8 cellular contexts compared by ENCODE assay signal in the genomic region with DNA sequence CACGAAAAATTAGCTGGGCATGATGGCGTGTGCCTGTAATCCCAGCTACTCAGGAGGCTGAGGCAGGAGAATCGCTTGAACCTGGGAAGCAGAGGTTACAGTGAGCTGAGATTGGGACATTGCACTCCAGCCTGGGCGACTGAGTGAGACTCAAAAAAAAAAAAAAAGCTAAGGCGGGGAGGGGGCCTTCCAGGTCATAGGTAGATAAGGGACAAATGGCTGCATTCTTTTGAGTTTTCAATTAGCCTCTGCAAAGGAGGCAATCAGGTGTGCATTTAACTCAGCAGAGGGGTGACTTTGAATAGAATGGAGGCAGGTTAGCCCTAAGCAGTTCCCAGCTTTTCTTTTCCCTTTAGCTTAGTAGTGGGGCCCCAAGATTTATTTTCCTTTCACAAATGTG. TPM values are rescaled to one million over a fixed set of nuclear protein-coding genes. Genes with fewer than 3 reads are reported as not detected.
DNase-seq lines count a peak whose midpoint lies in the region; ATAC-seq and TF ChIP-seq lines count a peak whose summit lies in the region.

No MANE protein-coding gene starts in this region.

- no peaks in the 10 kb centered on the region for H3K9me3 Mint-ChIP-seq in activated T-cell treated with anti-CD3 and anti-CD28 coated beads, Interleukin-2, amount 50 U/mL, for 72 hours
- peaks cover 3% of the 10 kb centered on the region for H3K9me3 Mint-ChIP-seq in activated naive CD8-positive, alpha-beta T cell treated with anti-CD3 and anti-CD28 coated beads for 36 hours

- intact Hi-C loops in lower lobe of right lung (cut with DNase I) (no loop called here), transverse colon (cut with DNase I; ENCODE audit: low total_unique reads) (no loop called here)

- TF ChIP-seq CTCF in lower lobe of right lung (IDR thresholded peaks at IDR 0.05) (no peak), transverse colon (IDR thresholded peaks at IDR 0.05) (no peak)

- TF ChIP-seq POLR2A in transverse colon (IDR thresholded peaks at IDR 0.05): no peak

- H3K36me3 ChIP-seq in lower lobe of right lung: no peaks in the 10 kb centered on the region
- no peaks in the 10 kb centered on the region for H3K36me3 ChIP-seq in transverse colon

- 52 to 72% methylated on average over 3 to 5 of the region's 5 CpGs for WGBS in transverse colon (ENCODE audit: low coverage in 1 of 2), 2 donors

- H3K27me3 ChIP-seq in lower lobe of right lung (ENCODE audit: low read depth) (no peaks in the 10 kb centered on the region), transverse colon (no peaks in the 10 kb centered on the region)

- H3K27ac Mint-ChIP-seq in activated T-cell treated with anti-CD3 and anti-CD28 coated beads, Interleukin-2, amount 50 U/mL, for 72 hours: no peak overlapping the region
- H3K27ac Mint-ChIP-seq in activated naive CD8-positive, alpha-beta T cell treated with anti-CD3 and anti-CD28 coated beads for 36 hours: no peak overlapping the region

- H3K4me3 ChIP-seq in lower lobe of right lung (peak overlapping the region; percentile 83), transverse colon (peak overlapping the region in 3 of 4 donors; percentile 86 to 95 (median 87))

- TF ChIP-seq EP300 in transverse colon (IDR thresholded peaks at IDR 0.05; ENCODE audit: low read depth): no peak

- no peak for ATAC-seq in activated T-cell treated with anti-CD3 and anti-CD28 coated beads, Interleukin-2, amount 50 U/mL, for 72 hours (replicated peaks in 1 of 2)
- ATAC-seq in lower lobe of right lung: no peak

- H3K27ac ChIP-seq in lower lobe of right lung (no peak overlapping the region), transverse colon (no peak overlapping the region)

- H3K4me1 ChIP-seq in lower lobe of right lung: peaks cover 15% of the 10 kb centered on the region
- peaks cover 0 to 22% (median 17%) of the 10 kb centered on the region in 4 donors for H3K4me1 ChIP-seq in transverse colon

- peak overlapping the region; percentile 77 to 86 for H3K4me3 Mint-ChIP-seq in activated T-cell treated with anti-CD3 and anti-CD28 coated beads, Interleukin-2, amount 50 U/mL, for 72 hours
- H3K4me3 Mint-ChIP-seq in activated naive CD8-positive, alpha-beta T cell treated with anti-CD3 and anti-CD28 coated beads for 36 hours: peak overlapping the region; percentile 74

- H3K9me3 ChIP-seq in lower lobe of right lung (no peaks in the 10 kb centered on the region), transverse colon (no peaks in the 10 kb centered on the region)

- H3K36me3 Mint-ChIP-seq in activated T-cell treated with anti-CD3 and anti-CD28 coated beads, Interleukin-2, amount 50 U/mL, for 72 hours (ENCODE audit: insufficient read depth in 2 of 2): peaks cover 1 to 13% of the 10 kb centered on the region in 2 donors
- H3K36me3 Mint-ChIP-seq in activated naive CD8-positive, alpha-beta T cell treated with anti-CD3 and anti-CD28 coated beads for 36 hours: no peaks in the 10 kb centered on the region

- no peak for DNase-seq in activated T-cell treated with anti-CD3 and anti-CD28 coated beads, Interleukin-2, amount 50 U/mL, for 72 hours
- no peak for DNase-seq in activated T-cell treated with anti-CD3 and anti-CD28 coated beads, Interleukin-2, amount 50 U/mL, for 1 hour
- DNase-seq in activated naive CD8-positive, alpha-beta T cell treated with anti-CD3 and anti-CD28 coated beads for 36 hours: no peak
- DNase-seq in lower lobe of right lung: no peak
- DNase-seq in transverse colon: no peak
- no peak for DNase-seq in ACHN
- no peak for DNase-seq in putamen (ENCODE audit: low spot score)
- DNase-seq in NCI-H2227 treated with DMSO at 0.1 percent for 48 hours (lab: John Stamatoyannopoulos, UW): no peak

- H3K27me3 Mint-ChIP-seq in activated T-cell treated with anti-CD3 and anti-CD28 coated beads, Interleukin-2, amount 50 U/mL, for 72 hours (ENCODE audit: low read depth): peaks cover 15% of the 10 kb centered on the region
- H3K27me3 Mint-ChIP-seq in activated naive CD8-positive, alpha-beta T cell treated with anti-CD3 and anti-CD28 coated beads for 36 hours: peaks cover 5% of the 10 kb centered on the region

- peaks cover 30% of the 10 kb centered on the region for H3K4me1 Mint-ChIP-seq in activated T-cell treated with anti-CD3 and anti-CD28 coated beads, Interleukin-2, amount 50 U/mL, for 72 hours (ENCODE audit: low read depth)
- H3K4me1 Mint-ChIP-seq in activated naive CD8-positive, alpha-beta T cell treated with anti-CD3 and anti-CD28 coated beads for 36 hours: peaks cover 17% of the 10 kb centered on the region

- in situ Hi-C loops in transverse colon (cut with MboI; ENCODE audit: low pct_ligation_motif_present in 1 of 4, low pct_unique_long_range_greater_than_20kb in 1 of 4, low sequenced_read_pairs in 3 of 4): no loop called here
- in situ Hi-C loops in ACHN (cut with HindIII; ENCODE audit: low pct_ligation_motif_present, low pct_unique_long_range_greater_than_20kb, low sequenced_read_pairs): no loop called here

RNA-seq across cellular contexts. Expression of gene AACS, which starts 0.7 kb away (rescaled TPM):
- 10 to 100 TPM; 20.7 to 27.0 TPM for total RNA-seq in activated T-cell treated with anti-CD3 and anti-CD28 coated beads, Interleukin-2, amount 50 U/mL, for 72 hours
- total RNA-seq in activated naive CD8-positive, alpha-beta T cell treated with anti-CD3 and anti-CD28 coated beads for 36 hours: 10 to 100 TPM; 16.0 to 17.0 TPM
- total RNA-seq in lower lobe of right lung: 21.7 TPM
- 10 to 100 TPM; 18.5 to 33.7 (median 27.1) TPM for total RNA-seq in transverse colon
